ENCODE assay signal across 18 cellular contexts in the genomic region with DNA sequence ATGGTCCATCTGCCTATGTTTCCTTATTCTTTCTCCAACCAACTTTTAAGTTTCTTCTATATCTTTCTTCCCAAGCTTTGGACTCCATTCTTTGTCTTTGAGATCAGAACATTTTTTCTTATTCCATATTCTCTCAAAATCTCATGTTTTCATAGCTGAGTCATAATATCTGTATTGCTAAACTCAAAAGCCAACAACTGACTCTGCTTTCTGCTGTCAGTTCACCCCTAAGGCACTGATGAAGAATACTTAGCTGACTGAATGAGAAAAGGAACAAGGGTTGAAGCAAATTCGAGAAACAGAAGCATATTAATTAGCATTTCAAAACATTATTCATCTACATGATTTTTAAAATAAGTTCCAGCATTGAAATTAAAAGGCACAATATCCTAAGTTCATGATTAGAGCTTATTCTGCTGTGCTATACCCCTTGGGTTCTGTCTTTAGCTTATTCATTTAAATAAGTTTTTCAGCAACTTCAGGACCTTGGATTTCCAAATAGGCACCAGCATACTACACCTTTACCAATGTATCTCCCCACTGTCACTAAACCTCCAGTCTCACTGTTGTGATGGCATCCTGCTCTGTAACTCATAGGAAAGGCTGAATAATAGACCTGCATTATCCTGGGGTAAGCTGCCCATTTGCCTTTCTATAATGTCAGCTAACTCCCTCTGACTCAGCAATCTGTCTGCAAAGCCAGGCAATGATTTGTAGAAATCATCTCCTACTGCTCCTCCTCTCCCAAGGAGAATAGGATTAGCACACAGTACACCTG. TPM values are rescaled to one million over a fixed set of nuclear protein-coding genes. Genes with fewer than 3 reads are reported as not detected.
DNase-seq lines count a peak whose midpoint lies in the region; ATAC-seq, FAIRE-seq and TF ChIP-seq lines count a peak whose summit lies in the region.
"Had no signal": no experiment of that assay in that cellular context is flagged by ENCODE, and none has a peak within 500 bp of the region (broad histone marks: within the 10 kb centered on the region; RNA-seq: fewer than 3 reads in every experiment).

No MANE protein-coding gene starts in this region.

- H3K79me2 ChIP-seq in keratinocyte (ENCODE audit: control insufficient read depth, insufficient read depth, low read length), result no peaks in the 10 kb centered on the region

- POLR2A ChIA-PET in HEK293 (lab: Yijun Ruan, JAX), result no interaction called here

- no peak overlapping the region for H3K4me3 Mint-ChIP-seq in immature natural killer cell

- no peak overlapping the region for H3K27ac Mint-ChIP-seq in immature natural killer cell

- FAIRE-seq in keratinocyte (lab: Jason Lieb, UNC), result peak; percentile 74
- FAIRE-seq: A549, GM12892 had no signal

- no peaks in the 10 kb centered on the region for H3K9me3 ChIP-seq in HEK293 (ENCODE audit: control insufficient read depth, insufficient read depth, low read depth, low read length)
- H3K9me3 ChIP-seq in RWPE2 (ENCODE audit: severe bottlenecking), result no peaks in the 10 kb centered on the region
- no peaks in the 10 kb centered on the region for H3K9me3 ChIP-seq in keratinocyte (ENCODE audit: control insufficient read depth, low read depth, low read length)
- H3K9me3 ChIP-seq: A549, SJSA1 had no signal

- H3K9me1 ChIP-seq in keratinocyte (ENCODE audit: control insufficient read depth, extremely low read depth, insufficient read depth, low read length), result no peaks in the 10 kb centered on the region

- H3K27me3 ChIP-seq in RWPE2 (ENCODE audit: insufficient read depth, poor library complexity, severe bottlenecking), result no peaks in the 10 kb centered on the region
- no peaks in the 10 kb centered on the region for H3K27me3 ChIP-seq in keratinocyte (ENCODE audit: control insufficient read depth, extremely low read depth, insufficient read depth, low read length)

- H3K9me3 Mint-ChIP-seq in immature natural killer cell, result peaks cover 0 to 2% (median 0%) of the 10 kb centered on the region in 6 donors

- H3K4me2 ChIP-seq in keratinocyte (ENCODE audit: control insufficient read depth, extremely low read depth, insufficient read depth, low read depth, low read length), result peak overlapping the region; percentile 80
- H3K4me2 ChIP-seq: A549 had no signal

- H3K36me3 ChIP-seq in HEK293 (ENCODE audit: control insufficient read depth in 2 of 2, insufficient read depth in 1 of 2, low read length in 2 of 2) (no peaks in the 10 kb centered on the region), RWPE2 (ENCODE audit: low read depth) (no peaks in the 10 kb centered on the region), keratinocyte (ENCODE audit: control insufficient read depth in 2 of 2, extremely low read depth in 1 of 2, insufficient read depth in 2 of 2, low read length in 2 of 2) (no peaks in the 10 kb centered on the region)
- H3K36me3 ChIP-seq: SJSA1 had no signal

- TF ChIP-seq CTCF in HEK293 (tag by site-specific recombination; IDR thresholded peaks at IDR 0.05) (no peak), RWPE2 (IDR thresholded peaks at IDR 0.05; ENCODE audit: poor library complexity, severe bottlenecking) (no peak), epithelial cell of esophagus (IDR thresholded peaks at IDR 0.05; ENCODE audit: insufficient read depth, low read depth, low read length, missing control alignments) (no peak), keratinocyte (optimal IDR thresholded peaks at IDR 0.05 in 1 of 3, IDR thresholded peaks at IDR 0.05 in 1 of 3, conservative IDR thresholded peaks at IDR 0.05 in 1 of 3; ENCODE audit: extremely low read depth in 1 of 3, insufficient read depth in 2 of 3, low read length in 3 of 3) (no peak)

- peak overlapping the region; percentile 62 for H2AFZ ChIP-seq in keratinocyte (ENCODE audit: control insufficient read depth, low read length)

- H3K27me3 Mint-ChIP-seq in immature natural killer cell (ENCODE audit: low read depth in 3 of 3), result peaks cover 2% of the 10 kb centered on the region in 3 donors

- no peaks in the 10 kb centered on the region for H4K20me1 ChIP-seq in keratinocyte (ENCODE audit: control insufficient read depth, extremely low read depth, insufficient read depth, low read length)

- no peaks in the 10 kb centered on the region for H3K4me1 Mint-ChIP-seq in immature natural killer cell

- peak overlapping the region; percentile 39 for H3K9ac ChIP-seq in keratinocyte (ENCODE audit: control insufficient read depth, extremely low read depth, insufficient read depth, low read length)

- DNase-seq in RWPE2 (ENCODE audit: low spot score), result no peak
- peak; percentile 85 for DNase-seq in epithelial cell of esophagus (ENCODE audit: low read depth)
- no peak for DNase-seq in keratinocyte (ENCODE audit: low read depth, low spot score)
- DNase-seq in immature natural killer cell, result no peak
- DNase-seq in DMS79 treated with DMSO at 0.1 percent for 48 hours (lab: John Stamatoyannopoulos, UW), result no peak
- DNase-seq: C1 segment of cervical spinal cord; GF-D8; Karpas-422; NCI-H1105; NCI-H1694; NCI-H526 treated with DMSO at 0.1 percent for 48 hours; NK-92 treated with Interleukin-12 subunit alpha and Interleukin-12 subunit beta, amount 100 ng/mL, for 24 hours had no signal

- ATAC-seq in RWPE2 (ENCODE audit: low read depth) (peak; percentile 69), GM21576 (IDR thresholded peaks at IDR 0.05; ENCODE audit: unreplicated experiment) (no peak), HG02678 (IDR thresholded peaks at IDR 0.05; ENCODE audit: unreplicated experiment) (no peak)
- ATAC-seq: A549 had no signal

- no peak overlapping the region for H3K27ac ChIP-seq in HEK293 (ENCODE audit: extremely low read depth, low read depth, low read length)
- peak overlapping the region; percentile 71 for H3K27ac ChIP-seq in RWPE2 (ENCODE audit: poor library complexity, severe bottlenecking)
- H3K27ac ChIP-seq in keratinocyte (ENCODE audit: control insufficient read depth, insufficient read depth, low read length), result peak overlapping the region; percentile 68
- H3K27ac ChIP-seq: A549, SJSA1 had no signal

- H3K36me3 Mint-ChIP-seq in immature natural killer cell, result no peaks in the 10 kb centered on the region

- dilution Hi-C loops in keratinocyte (cut with MboI; ENCODE audit: extremely low pct_ligation_motif_present, low sequenced_read_pairs), result no loop called here

- H3K4me3 ChIP-seq in HEK293 (ENCODE audit: low read depth, low read length), result no peak overlapping the region
- H3K4me3 ChIP-seq in RWPE2 (ENCODE audit: severe bottlenecking), result no peak overlapping the region
- H3K4me3 ChIP-seq in epithelial cell of esophagus (ENCODE audit: low read length), result peak overlapping the region; percentile 19
- peak overlapping the region in 2 of 3 experiments; percentile 13 to 38 for H3K4me3 ChIP-seq in keratinocyte (ENCODE audit: control insufficient read depth in 2 of 3, extremely low read depth in 1 of 3, insufficient read depth in 2 of 3, low read depth in 1 of 3, low read length in 3 of 3)
- H3K4me3 ChIP-seq: A549, SJSA1 had no signal

- CTCF ChIA-PET in HEK293 (lab: Yijun Ruan, JAX), result interaction anchor here (0.5 to 1.1 kb wide), 5 partner anchors 9 to 418 kb away, joined by 3 read pairs; no protein-coding TSS in a partner anchor

- H3K4me1 ChIP-seq in HEK293 (ENCODE audit: control insufficient read depth, insufficient read depth, low read length) (no peaks in the 10 kb centered on the region), RWPE2 (ENCODE audit: insufficient read depth, poor library complexity, severe bottlenecking) (peaks cover 21% of the 10 kb centered on the region), keratinocyte (ENCODE audit: control insufficient read depth, extremely low read depth, insufficient read depth, low read length) (peaks cover 25% of the 10 kb centered on the region)
- H3K4me1 ChIP-seq: A549, SJSA1 had no signal

TF ChIP-seq in HEK293, 187 proteins besides CTCF, POLR2A, EP300 and RAD21:
- no peak for TF ChIP-seq ZBTB21 (tag by site-specific recombination; IDR thresholded peaks at IDR 0.05)
- no peak for TF ChIP-seq ZNF747 (tag by site-specific recombination; IDR thresholded peaks at IDR 0.05)
- TF ChIP-seq REST (tag by site-specific recombination; IDR thresholded peaks at IDR 0.05), result 0 out of 2 replicates have a peak, but pooled peaks have one; percentile 33
- no peak for TF ChIP-seq ZNF501 (tag by site-specific recombination; IDR thresholded peaks at IDR 0.05)
TF ChIP-seq in HEK293: peak in this region for 1.

RNA-seq across cellular contexts. Expression of gene C5orf46, which starts 49.9 kb away (rescaled TPM):
- 0.75 to 2.1 TPM (median 1.0 TPM) in 3 replicates for polyA plus RNA-seq in keratinocyte
- 7.5 TPM for polyA plus RNA-seq in keratinocyte (2011; ENCODE audit: low read depth)
- polyA plus RNA-seq in keratinocyte (2011; cell fraction: cytosol; rRNA removed), result 0.88 and 2.7 TPM in 2 replicates
- polyA plus RNA-seq in keratinocyte (2011; cell fraction: nucleus; rRNA removed), result 1.8 and 2.5 TPM in 2 replicates
- 1.9 and 23.7 TPM in 2 replicates for polyA plus RNA-seq in keratinocyte (2012; ENCODE audit: low replicate concordance)
- 1.2 TPM in 1 of 3 replicates, not detected in the others for polyA minus RNA-seq in keratinocyte
- not detected for polyA minus RNA-seq in keratinocyte (2011; cell fraction: cytosol; rRNA and poly(A)+ RNA removed)
- polyA minus RNA-seq in keratinocyte (2011; cell fraction: nucleus; rRNA and poly(A)+ RNA removed), result not detected in 2 replicates
- polyA plus RNA-seq in immature natural killer cell, result not detected
- polyA plus RNA-seq: A549 had no signal

Comparison
In these comparisons a context has a peak if more than half of its experiments do, and no peak if none do; other contexts are left out.
1. H3K4me3 ChIP-seq: peak in epithelial cell of esophagus (single experiment) and keratinocyte (2 of 3); none in HEK293 (single experiment) and RWPE2 (single experiment).